Comparison of ENCODE assay signal across 27 cellular contexts in the genomic region with DNA sequence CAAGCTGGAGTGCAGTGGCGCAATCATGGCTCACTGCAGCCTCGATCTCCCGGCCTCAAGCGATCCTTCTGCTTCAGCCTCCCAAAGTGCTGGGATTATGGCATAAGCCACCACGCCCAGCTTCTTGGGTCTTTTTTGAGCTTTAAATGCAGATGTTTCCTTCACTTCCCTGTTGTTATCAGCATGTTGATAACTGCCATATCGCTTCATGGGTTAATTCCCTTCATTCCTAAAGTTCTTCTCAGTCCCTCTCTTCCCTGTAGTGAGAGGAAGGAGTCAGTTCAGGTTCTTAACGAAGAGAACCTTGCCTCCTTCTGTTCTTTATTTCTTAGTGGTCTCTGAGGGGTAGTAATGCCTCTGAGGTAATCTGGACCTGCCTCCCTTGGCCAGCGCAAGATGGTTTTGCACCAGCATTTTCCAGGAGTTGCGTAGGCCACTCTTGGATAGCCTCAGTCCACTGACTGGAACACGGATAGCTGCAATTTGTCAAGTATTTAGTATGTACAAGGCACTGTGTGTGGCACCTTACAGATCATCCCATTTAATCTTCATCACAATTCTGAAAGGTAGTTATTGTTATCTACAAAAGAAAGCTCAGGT.
"Had no signal": no experiment of that assay in that cellular context is flagged by ENCODE, and none has a peak within 500 bp of the region (broad histone marks: within the 10 kb centered on the region; RNA-seq: fewer than 3 reads in every experiment).

No MANE protein-coding gene starts in this region.

- ATAC-seq: effector memory CD8-positive, alpha-beta T cell; esophagus mucosa; foreskin keratinocyte; gastrocnemius medialis; gastroesophageal sphincter; heart left ventricle; heart right ventricle had no signal

- FAIRE-seq: colon, endometrium, endothelial cell of umbilical vein, frontal cortex had no signal

- H3K4me1 ChIP-seq: colonic mucosa, esophagus muscularis mucosa, esophagus squamous epithelium, foreskin keratinocyte, gastrocnemius medialis, gastroesophageal sphincter, heart left ventricle, heart right ventricle had no signal

- H3K27me3 ChIP-seq: colonic mucosa, foreskin keratinocyte, gastrocnemius medialis had no signal

- H3K36me3 ChIP-seq: colonic mucosa, esophagus muscularis mucosa, esophagus squamous epithelium, gastrocnemius medialis, gastroesophageal sphincter, heart left ventricle, heart right ventricle had no signal

- H3K9me3 ChIP-seq: colonic mucosa, esophagus muscularis mucosa, esophagus squamous epithelium, gastrocnemius medialis, gastroesophageal sphincter, heart left ventricle, heart right ventricle had no signal

- DNase-seq: colonic mucosa; cortex of kidney; dermis blood vessel endothelial cell; dorsolateral prefrontal cortex; effector CD4-positive, alpha-beta T cell; effector CD8-positive, alpha-beta T cell; effector memory CD4-positive, alpha-beta T cell; effector memory CD8-positive, alpha-beta T cell; endodermal cell; erythroblast; esophagus squamous epithelium; foreskin fibroblast; foreskin keratinocyte; foreskin melanocyte; gastrocnemius medialis; glutamatergic neuron; heart left ventricle; heart right ventricle had no signal

- H3K4me3 ChIP-seq: colonic mucosa, coronary artery, dorsolateral prefrontal cortex, esophagus muscularis mucosa, esophagus squamous epithelium, gastrocnemius medialis, gastroesophageal sphincter, heart left ventricle, heart right ventricle had no signal

- H3K27ac ChIP-seq: colonic mucosa, coronary artery, dorsolateral prefrontal cortex, epithelial cell of prostate, esophagus muscularis mucosa, esophagus squamous epithelium, foreskin keratinocyte, gastrocnemius medialis, gastroesophageal sphincter, heart left ventricle, heart right ventricle had no signal
